7 cellular contexts compared by ENCODE assay signal in genomic region chr15:45199136-45199810, GRCh38. TPM values are rescaled to one million over a fixed set of nuclear protein-coding genes. Genes with fewer than 3 reads are reported as not detected.
DNase-seq lines count a peak whose midpoint lies in the region; ATAC-seq, FAIRE-seq and TF ChIP-seq lines count a peak whose summit lies in the region.

No MANE protein-coding gene starts in this region.

- H3K36me3 ChIP-seq in Loucy (ENCODE audit: insufficient read depth, low read length) (no peaks in the 10 kb centered on the region), pancreas (no peaks in the 10 kb centered on the region)

- peak; percentile 54 for DNase-seq in activated CD4-positive, alpha-beta T cell treated with anti-CD3 and anti-CD28 coated beads for 48 hours
- DNase-seq in foreskin fibroblast: peak in 1 of 2 donors; percentile 34
- peak in 3 of 6 donors; percentile 23 to 76 (median 44) for DNase-seq in pancreas
- DNase-seq in NCI-H2227 (lab: John Stamatoyannopoulos, UW; ENCODE audit: unreplicated experiment): no peak

- no peak for FAIRE-seq in pancreas (lab: Jason Lieb, UNC)

- intact Hi-C loops in pancreas (cut with DNase I): no loop called here

- H3K4me3 ChIP-seq in Loucy (ENCODE audit: low read length, poor library complexity, severe bottlenecking): peak overlapping the region; percentile 84
- H3K4me3 ChIP-seq in foreskin fibroblast (ENCODE audit: low read depth in 1 of 2, low read length in 2 of 2): peak overlapping the region; percentile 72 to 81
- peak overlapping the region; percentile 30 to 65 (median 52) for H3K4me3 ChIP-seq in pancreas

- peak overlapping the region; percentile 70 for H3K4me2 ChIP-seq in Loucy (ENCODE audit: low read depth, low read length, poor library complexity, severe bottlenecking)

- H3K79me2 ChIP-seq in Loucy (ENCODE audit: insufficient read depth, low read length): no peaks in the 10 kb centered on the region

- TF ChIP-seq CTCF in Loucy (conservative IDR thresholded peaks at IDR 0.05; ENCODE audit: low read length): peak; percentile 10; the same call in 1 of the 2 replicates
- no peak for TF ChIP-seq CTCF in foreskin fibroblast (IDR thresholded peaks at IDR 0.05; ENCODE audit: low read depth, low read length)
- TF ChIP-seq CTCF in pancreas (IDR thresholded peaks at IDR 0.05): no peak

- H4K20me1 ChIP-seq in Loucy (ENCODE audit: insufficient read depth, low read length, poor library complexity, severe bottlenecking): no peaks in the 10 kb centered on the region

- H3K9me2 ChIP-seq in Loucy (replicated peaks; ENCODE audit: low read depth, low read length): no peaks in the 10 kb centered on the region

- peak; percentile 8 for ATAC-seq in GM18498 (IDR thresholded peaks at IDR 0.05; ENCODE audit: unreplicated experiment)
- ATAC-seq in GM21737 (IDR thresholded peaks at IDR 0.05; ENCODE audit: unreplicated experiment): peak; percentile 18
- peak; percentile 0 to 1 (median 0) for ATAC-seq in pancreas

- peaks cover 17% of the 10 kb centered on the region for H3K4me1 ChIP-seq in Loucy (ENCODE audit: insufficient read depth, low read length, poor library complexity, severe bottlenecking)
- H3K4me1 ChIP-seq in pancreas: peaks cover 0 to 5% (median 0%) of the 10 kb centered on the region in 3 donors

- peak overlapping the region; percentile 93 to 99 (median 97) for H3K27ac ChIP-seq in pancreas

- H3F3A ChIP-seq in Loucy (ENCODE audit: low read depth): no peaks in the 10 kb centered on the region

- H3K27me3 ChIP-seq in Loucy (ENCODE audit: insufficient read depth, low read length, poor library complexity, severe bottlenecking) (no peaks in the 10 kb centered on the region), pancreas (no peaks in the 10 kb centered on the region)

- no peaks in the 10 kb centered on the region for H3K9me3 ChIP-seq in Loucy (ENCODE audit: insufficient read depth, low read depth, low read length)
- H3K9me3 ChIP-seq in pancreas: no peaks in the 10 kb centered on the region

- WGBS in pancreas, 2 donors: 1 to 2% methylated on average over 25 of the region's 25 CpGs

- peak overlapping the region; percentile 92 for H3K9ac ChIP-seq in Loucy (ENCODE audit: low read depth, low read length, poor library complexity, severe bottlenecking)

- peak overlapping the region; percentile 62 for H2AFZ ChIP-seq in Loucy (ENCODE audit: low read length)

RNA-seq across cellular contexts. Expression of gene SHF, which starts 11.5 kb away (rescaled TPM):
- 1 to 10 TPM; 1.0 to 3.7 (median 1.9) TPM for total RNA-seq in pancreas
- 1 to 10 TPM; 2.3 to 3.2 TPM for polyA plus RNA-seq in pancreas

RNA-seq across cellular contexts. Expression of gene SLC28A2, which starts 52.8 kb away (rescaled TPM):
- under 1 TPM in 2 of 6 donors, not detected in 4; 0.09 to 0.22 TPM for total RNA-seq in pancreas
- not detected for polyA plus RNA-seq in pancreas
